ENCODE assay signal across 16 cellular contexts in genomic region chr12:50930477-50930876, GRCh38. TPM values are rescaled to one million over a fixed set of nuclear protein-coding genes. Genes with fewer than 3 reads are reported as not detected.
"Had no signal": no experiment of that assay in that cellular context is flagged by ENCODE, and none has a peak within 500 bp of the region (broad histone marks: within the 10 kb centered on the region; RNA-seq: fewer than 3 reads in every experiment).

No MANE protein-coding gene starts in this region.

RNA-seq across cellular contexts. Expression of gene HIGD1C, which starts 21.9 kb away (rescaled TPM):
- total RNA-seq: cardiac muscle cell, glomerular endothelial cell, heart right ventricle, left cardiac atrium, left ventricle myocardium inferior, lung, omental fat pad, pulmonary artery endothelial cell, right atrium auricular region, subcutaneous adipose tissue, testis, transverse colon, urinary bladder had no signal
- polyA plus RNA-seq: cardiac muscle cell, esophagus, heart right ventricle, keratinocyte, lung, small intestine, urinary bladder had no signal
